Comparison of ENCODE assay signal across 12 cellular contexts in the genomic region with DNA sequence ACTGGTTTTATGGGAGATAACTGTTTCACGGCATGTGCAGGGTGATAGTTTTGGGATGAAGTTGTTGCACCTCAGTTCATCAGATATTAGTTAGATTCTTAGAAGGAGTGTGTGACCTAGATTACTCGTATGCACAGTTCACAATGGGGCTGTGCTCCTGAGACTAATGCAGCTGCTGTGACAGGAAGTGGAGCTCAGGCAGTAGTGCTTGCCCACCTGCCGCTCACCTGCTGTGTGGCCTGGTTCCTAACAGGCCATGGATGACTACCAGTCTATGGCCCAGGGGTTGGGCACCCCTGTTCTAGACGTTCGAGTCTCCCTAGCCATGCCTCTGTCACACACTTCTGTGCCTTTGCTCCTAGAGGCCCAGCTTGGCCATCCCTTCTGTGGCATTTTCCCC. TPM values are rescaled to one million over a fixed set of nuclear protein-coding genes. Genes with fewer than 3 reads are reported as not detected.
DNase-seq lines count a peak whose midpoint lies in the region; ATAC-seq and TF ChIP-seq lines count a peak whose summit lies in the region.
"Had no signal": no experiment of that assay in that cellular context is flagged by ENCODE, and none has a peak within 500 bp of the region (broad histone marks: within the 10 kb centered on the region; RNA-seq: fewer than 3 reads in every experiment).

No MANE protein-coding gene starts in this region.

- no peak overlapping the region for H2AFZ ChIP-seq in GM23338

- peak overlapping the region; percentile 75 for H3K27ac Mint-ChIP-seq in GM23338
- H3K27ac Mint-ChIP-seq: activated naive CD4-positive, alpha-beta T cell treated with anti-CD3 and anti-CD28 coated beads for 36 hours had no signal

- H3K27me3 Mint-ChIP-seq in GM23338 (ENCODE audit: insufficient read depth, low read depth, poor library complexity): peaks cover 13% of the 10 kb centered on the region
- H3K27me3 Mint-ChIP-seq: naive B cell had no signal

- H4K20me1 ChIP-seq in GM23338 (replicated peaks; ENCODE audit: insufficient read depth): no peaks in the 10 kb centered on the region; the same call in 1 of the 2 replicates

- H3K4me3 ChIP-seq in GM23338: no peak overlapping the region
- H3K4me3 ChIP-seq: thoracic aorta had no signal

- H3K36me3 Mint-ChIP-seq in GM23338 (ENCODE audit: low read depth): peaks cover 22% of the 10 kb centered on the region
- H3K36me3 Mint-ChIP-seq: naive B cell had no signal

- in situ Hi-C loops in ACHN (cut with HindIII; ENCODE audit: low pct_ligation_motif_present, low pct_unique_long_range_greater_than_20kb, low sequenced_read_pairs): no loop called here

- H3K27me3 ChIP-seq in GM23338 (ENCODE audit: insufficient read depth): no peaks in the 10 kb centered on the region

- H3K4me2 ChIP-seq in GM23338: no peak overlapping the region

- peaks cover 5% of the 10 kb centered on the region; the same call in 2 of the 3 replicates for H3K4me1 Mint-ChIP-seq in GM23338

- no peaks in the 10 kb centered on the region for H3F3A ChIP-seq in GM23338 (replicated peaks; ENCODE audit: low read depth)

- H3K4me1 ChIP-seq in GM23338 (ENCODE audit: insufficient read depth): no peaks in the 10 kb centered on the region; the same call in 1 of the 2 replicates

- H3K9me3 Mint-ChIP-seq in GM23338: no peaks in the 10 kb centered on the region
- H3K9me3 Mint-ChIP-seq: activated naive CD4-positive, alpha-beta T cell treated with anti-CD3 and anti-CD28 coated beads for 36 hours; naive B cell had no signal

- H3K27ac ChIP-seq in GM23338 (ENCODE audit: low read depth): no peak overlapping the region
- H3K27ac ChIP-seq: thoracic aorta had no signal

- DNase-seq in GM23338 (ENCODE audit: low spot score) (no peak), NCI-H345 (lab: John Stamatoyannopoulos, UW) (peak; percentile 77), myocyte (ENCODE audit: low read depth) (peak; percentile 6), GM10266 (ENCODE audit: extremely low spot score) (no peak), ACHN (no peak)
- DNase-seq: activated CD4-positive, alpha-beta T cell treated with anti-CD3 and anti-CD28 coated beads for 4 hours; activated naive CD4-positive, alpha-beta T cell treated with anti-CD3 and anti-CD28 coated beads for 36 hours; MV-4-11; naive B cell; NK-92 treated with Interleukin-12 subunit alpha and Interleukin-12 subunit beta, amount 100 ng/mL, for 24 hours had no signal

- H3K4me3 Mint-ChIP-seq in GM23338: no peak overlapping the region
- H3K4me3 Mint-ChIP-seq: activated naive CD4-positive, alpha-beta T cell treated with anti-CD3 and anti-CD28 coated beads for 36 hours; naive B cell had no signal

- no peak for ATAC-seq in GM23338

- H3K79me2 ChIP-seq in GM23338 (replicated peaks; ENCODE audit: insufficient read depth): no peaks in the 10 kb centered on the region

- TF ChIP-seq CTCF in GM23338 (conservative IDR thresholded peaks at IDR 0.05; ENCODE audit: low read depth in 2 of 2) (no peak), GM10266 (IDR thresholded peaks at IDR 0.05; ENCODE audit: control insufficient read depth, insufficient read depth, low read depth, missing control alignments) (no peak)

- H3K9me2 ChIP-seq in GM23338 (ENCODE audit: insufficient read depth): no peaks in the 10 kb centered on the region

- H3K36me3 ChIP-seq in GM23338 (ENCODE audit: insufficient read depth): no peaks in the 10 kb centered on the region

TF ChIP-seq in GM23338, 12 proteins besides CTCF, POLR2A, EP300 and RAD21:
- TF ChIP-seq ZNF114 (CRISPR knock-in tag; IDR thresholded peaks at IDR 0.05): no peak
- no peak for TF ChIP-seq ZNF331 (CRISPR knock-in tag; IDR thresholded peaks at IDR 0.05; ENCODE audit: low read depth)
- no peak for TF ChIP-seq STAT1 (IDR thresholded peaks at IDR 0.05; ENCODE audit: unreplicated experiment)

RNA-seq across cellular contexts. Expression of gene PCIF1, which starts 17.0 kb away (rescaled TPM):
- 26.1 and 27.0 TPM in 2 replicates for total RNA-seq in GM23338 (2014; rRNA removed; shearing (Covaris generic))
- polyA plus RNA-seq in GM23338 (2016; fragmentation: Nextera tagmentation; extraction: Ambion mirVana): 28.3 and 37.0 TPM in 2 replicates
- 15.7 and 16.0 TPM in 2 replicates for total RNA-seq in myocyte
- 26.3 TPM for polyA plus RNA-seq in myocyte (2012)

RNA-seq across cellular contexts. Expression of gene ZNF335, which starts 20.5 kb away (rescaled TPM):
- 18.6 and 24.2 TPM in 2 replicates for total RNA-seq in GM23338 (2014; rRNA removed; shearing (Covaris generic))
- polyA plus RNA-seq in GM23338 (2016; fragmentation: Nextera tagmentation; extraction: Ambion mirVana): 5.7 and 7.4 TPM in 2 replicates
- 14.7 and 15.2 TPM in 2 replicates for total RNA-seq in myocyte
- polyA plus RNA-seq in myocyte (2012): 10.3 TPM

RNA-seq across cellular contexts. Expression of gene PLTP, which starts 39.5 kb away (rescaled TPM):
- 141 and 160 TPM in 2 replicates for total RNA-seq in GM23338 (2014; rRNA removed; shearing (Covaris generic))
- polyA plus RNA-seq in GM23338 (2016; fragmentation: Nextera tagmentation; extraction: Ambion mirVana): 107 and 108 TPM in 2 replicates
- total RNA-seq in myocyte: 12.9 and 14.2 TPM in 2 replicates
- polyA plus RNA-seq in myocyte (2012): 14.9 TPM

RNA-seq across cellular contexts. Expression of gene MMP9, which starts 57.2 kb away (rescaled TPM):
- total RNA-seq in GM23338 (2014; rRNA removed; shearing (Covaris generic)): 5.4 and 5.8 TPM in 2 replicates
- 4.1 and 4.3 TPM in 2 replicates for polyA plus RNA-seq in GM23338 (2016; fragmentation: Nextera tagmentation; extraction: Ambion mirVana)
- total RNA-seq in myocyte: not detected in 2 replicates
- polyA plus RNA-seq in myocyte (2012): not detected
- total RNA-seq: activated naive CD4-positive, alpha-beta T cell treated with anti-CD3 and anti-CD28 coated beads for 36 hours; H4 had no signal

Comparison
In these comparisons a context has a peak if more than half of its experiments do, and no peak if none do; other contexts are left out.
1. DNase-seq: peak in NCI-H345 (single experiment) and myocyte (single experiment); none in GM23338 (single experiment), GM10266 (single experiment) and ACHN (single experiment).